24 cellular contexts compared by ENCODE assay signal in the genomic region with DNA sequence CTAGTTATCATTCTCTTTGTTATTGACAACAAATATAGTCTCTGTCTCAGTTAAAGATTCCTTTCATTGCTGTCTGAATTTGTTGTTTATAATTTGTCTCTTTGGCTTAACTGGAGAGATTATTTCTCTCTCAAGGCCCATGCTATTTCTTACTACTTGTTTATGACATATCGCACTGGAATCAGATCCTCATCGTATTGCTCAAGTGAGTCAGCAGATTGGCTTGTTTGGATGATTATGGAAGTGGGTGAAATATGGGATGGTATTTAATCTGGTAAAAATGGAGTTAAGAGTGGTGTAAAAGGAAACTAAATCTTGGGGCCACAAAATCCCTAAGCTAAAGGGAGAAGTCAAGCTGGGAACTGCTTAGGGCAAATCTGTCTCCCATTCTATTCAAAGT.
DNase-seq lines count a peak whose midpoint lies in the region; ATAC-seq lines count a peak whose summit lies in the region.
"Had no signal": no experiment of that assay in that cellular context is flagged by ENCODE, and none has a peak within 500 bp of the region (broad histone marks: within the 10 kb centered on the region; RNA-seq: fewer than 3 reads in every experiment).

No MANE protein-coding gene starts in this region.

- peaks cover 11% of the 10 kb centered on the region; the same call in 1 of the 2 replicates for H3K4me1 ChIP-seq in GM23248 (ENCODE audit: insufficient read depth)
- H3K4me1 ChIP-seq: foreskin keratinocyte, neural progenitor cell had no signal

- no peaks in the 10 kb centered on the region for H3F3A ChIP-seq in GM23248 (ENCODE audit: insufficient read depth)

- H3K4me2 ChIP-seq in GM23248 (ENCODE audit: unreplicated experiment): peak overlapping the region; percentile 59
- H3K4me2 ChIP-seq: neural progenitor cell, PC-9 had no signal

- H4K20me1 ChIP-seq in GM23248 (ENCODE audit: insufficient read depth): no peaks in the 10 kb centered on the region

- H3K9ac ChIP-seq in GM23248: no peak overlapping the region
- H3K9ac ChIP-seq: neural progenitor cell had no signal

- in situ Hi-C loops in GM23248 (cut with MboI): no loop called here

- 28 to 39% methylated on average over 2 of the region's 2 CpGs for WGBS in GM23248 (ENCODE audit: low coverage in 1 of 2, low lambda C conversion rate in 2 of 2, missing lambda C conversion rate in 2 of 2), 2 experiments

- peak overlapping the region; percentile 26; the same call in 1 of the 2 replicates for H2AFZ ChIP-seq in GM23248
- H2AFZ ChIP-seq: neural progenitor cell, PC-9 had no signal

- no peaks in the 10 kb centered on the region for H3K36me3 ChIP-seq in GM23248 (ENCODE audit: low read depth)
- H3K36me3 ChIP-seq: neural progenitor cell, thyroid gland had no signal

- DNase-seq in 8988T: peak; percentile 9
- DNase-seq in GM23248: peak; percentile 68
- peak; percentile 60 to 68 for DNase-seq in SW 1271 (lab: John Stamatoyannopoulos, UW)
- DNase-seq in fibroblast of peridontal ligament (ENCODE audit: extremely low read depth): peak; percentile 64
- no peak for DNase-seq in globus pallidus (ENCODE audit: low spot score)
- no peak for DNase-seq in DMS53 treated with DMSO at 0.1 percent for 48 hours (lab: John Stamatoyannopoulos, UW; ENCODE audit: unreplicated experiment)
- DNase-seq: activated CD8-positive, alpha-beta memory T cell treated with anti-CD3 and anti-CD28 coated beads for 24 hours; activated naive CD8-positive, alpha-beta T cell treated with anti-CD3 and anti-CD28 coated beads, Interleukin-2, amount 10 ng/mL, durations not matched to agents 7 days and 5 days; CD4-positive, alpha-beta T cell; DMS79 treated with DMSO at 0.1 percent for 48 hours; foreskin keratinocyte; H9; KG1; NCI-H1105; NCI-H2081 treated with DMSO at 0.1 percent for 48 hours; NCI-H526; PC-9; thyroid gland had no signal

- ATAC-seq in HG03095 (IDR thresholded peaks at IDR 0.05; ENCODE audit: unreplicated experiment): no peak
- no peak for ATAC-seq in GM18520 (IDR thresholded peaks at IDR 0.05; ENCODE audit: unreplicated experiment)
- ATAC-seq: activated CD4-positive, CD25-positive, alpha-beta regulatory T cell treated with anti-CD3 and anti-CD28 coated beads, Interleukin-2, amount 50 U/mL, for 24 hours; foreskin keratinocyte; stimulated activated effector memory CD8-positive, alpha-beta T cell treated with anti-CD3 and anti-CD28 coated beads, Interleukin-12 subunit alpha, Interleukin-12 subunit beta, amount 100 ng/mL, for 72 hours had no signal

- H3K9me2 ChIP-seq in GM23248 (ENCODE audit: insufficient read depth): no peaks in the 10 kb centered on the region

- no peaks in the 10 kb centered on the region for H3K9me3 ChIP-seq in GM23248 (ENCODE audit: low read depth)
- H3K9me3 ChIP-seq: thyroid gland had no signal

- H3K4me3 ChIP-seq in GM23248: 0 out of 2 replicates have a peak overlapping the region, but pooled peaks have one; percentile 9
- H3K4me3 ChIP-seq: neural progenitor cell, PC-9, thyroid gland had no signal

- H3K27ac ChIP-seq in GM23248: no peak overlapping the region
- H3K27ac ChIP-seq: foreskin keratinocyte, HL-60, neural progenitor cell, PC-9, thyroid gland had no signal

- H3K79me2 ChIP-seq in GM23248 (ENCODE audit: insufficient read depth): no peaks in the 10 kb centered on the region

- no peaks in the 10 kb centered on the region for H3K27me3 ChIP-seq in GM23248 (replicated peaks; ENCODE audit: insufficient read depth)
- H3K27me3 ChIP-seq: foreskin keratinocyte, neural progenitor cell, thyroid gland had no signal

Comparison
In these comparisons a context has a peak if more than half of its experiments do, and no peak if none do; other contexts are left out.
1. DNase-seq: peak in 8988T (single experiment), GM23248 (single experiment), SW 1271 (2 of 2) and fibroblast of peridontal ligament (single experiment); none in globus pallidus (single experiment) and DMS53 treated with DMSO at 0.1 percent for 48 hours (single experiment).